12 cellular contexts compared by ENCODE assay signal in genomic region chr16:75246504-75247205, GRCh38. TPM values are rescaled to one million over a fixed set of nuclear protein-coding genes. Genes with fewer than 3 reads are reported as not detected.
A peak's percentile ranks its signal among the peaks of the same experiment; 100 is the strongest.
DNase-seq lines count a peak whose midpoint lies in the region; ATAC-seq and TF ChIP-seq lines count a peak whose summit lies in the region.
"Had no signal": no experiment of that assay in that cellular context is flagged by ENCODE, and none has a peak within 500 bp of the region (broad histone marks: within the 10 kb centered on the region; RNA-seq: fewer than 3 reads in every experiment).

No MANE protein-coding gene starts in this region.

- POLR2A ChIA-PET in PC-9 (lab: Charles Lee; ENCODE audit: unreplicated experiment), result interaction anchor here (1.8 kb wide), 1 partner anchor 59 kb away, joined by 8 read pairs; no protein-coding TSS in a partner anchor

- H3K9ac ChIP-seq in mucosa of stomach (ENCODE audit: low read length), result peak overlapping the region; percentile 97

- no peaks in the 10 kb centered on the region for H3K27me3 ChIP-seq in PC-9 (ENCODE audit: insufficient read depth, low read depth)
- H3K27me3 ChIP-seq in ectodermal cell (ENCODE audit: control insufficient read depth, insufficient read depth, low read length, poor library complexity, severe bottlenecking), result peaks cover 8% of the 10 kb centered on the region
- no peaks in the 10 kb centered on the region for H3K27me3 ChIP-seq in mucosa of stomach (ENCODE audit: control insufficient read depth, insufficient read depth, low read length)
- no peaks in the 10 kb centered on the region for H3K27me3 ChIP-seq in thoracic aorta (replicated peaks; ENCODE audit: insufficient read depth)

- ATAC-seq in thoracic aorta (ENCODE audit: insufficient number of reproducible peaks, low FRiP score, low read depth), result no peak
- no peak for ATAC-seq in GM19351 (IDR thresholded peaks at IDR 0.05; ENCODE audit: unreplicated experiment)
- ATAC-seq in GM18519 (IDR thresholded peaks at IDR 0.05; ENCODE audit: low FRiP score, unreplicated experiment), result no peak
- no peak for ATAC-seq in omental fat pad (ENCODE audit: low FRiP score)

- H3K9me2 ChIP-seq in PC-9 (ENCODE audit: insufficient read depth), result no peaks in the 10 kb centered on the region

- no peak overlapping the region for H3K4me3 ChIP-seq in PC-9
- no peak overlapping the region for H3K4me3 ChIP-seq in ectodermal cell (ENCODE audit: insufficient read depth, low read depth, low read length)
- no peak overlapping the region for H3K4me3 ChIP-seq in mucosa of stomach (ENCODE audit: low read length)
- peak overlapping the region; percentile 92 for H3K4me3 ChIP-seq in thoracic aorta

- no peak overlapping the region for H2AFZ ChIP-seq in PC-9

- H3K9me3 ChIP-seq in PC-9 (ENCODE audit: insufficient read depth, low read depth) (no peaks in the 10 kb centered on the region), ectodermal cell (ENCODE audit: control insufficient read depth, low read length) (no peaks in the 10 kb centered on the region), mucosa of stomach (ENCODE audit: control insufficient read depth, low read length) (no peaks in the 10 kb centered on the region), thoracic aorta (no peaks in the 10 kb centered on the region)

- H3K36me3 ChIP-seq in PC-9 (ENCODE audit: low read depth), result no peaks in the 10 kb centered on the region; the same call in 1 of the 2 replicates
- peaks cover 10% of the 10 kb centered on the region for H3K36me3 ChIP-seq in ectodermal cell (ENCODE audit: control insufficient read depth, insufficient read depth, low read length)
- H3K36me3 ChIP-seq in mucosa of stomach (ENCODE audit: control insufficient read depth, insufficient read depth, low read length), result peaks cover 17% of the 10 kb centered on the region
- peaks cover 5% of the 10 kb centered on the region for H3K36me3 ChIP-seq in thoracic aorta

- DNase-seq in PC-9, result no peak
- no peak for DNase-seq in thoracic aorta (ENCODE audit: low spot score)
- DNase-seq in omental fat pad (ENCODE audit: low spot score), result no peak
- DNase-seq in stimulated activated CD4-positive, alpha-beta T cell treated with anti-CD3 and anti-CD28 coated beads, Interleukin-1b, Interleukin-23, amount 100 ng/mL, for 48 hours, result no peak
- DNase-seq: activated CD4-positive, alpha-beta T cell treated with anti-CD3 and anti-CD28 coated beads, Interleukin-2, amount 10 ng/mL, durations not matched to agents 7 days and 5 days; DMS79 treated with DMSO at 0.1 percent for 48 hours; NCI-H1694 treated with DMSO at 0.1 percent for 48 hours; SHP77 had no signal

- no peak for TF ChIP-seq CTCF in PC-9 (conservative IDR thresholded peaks at IDR 0.05)
- no peak for TF ChIP-seq CTCF in thoracic aorta (IDR thresholded peaks at IDR 0.05)
- no peak for TF ChIP-seq CTCF in omental fat pad (IDR thresholded peaks at IDR 0.05)

- CTCF ChIA-PET in PC-9 (lab: Charles Lee), result no interaction called here

- intact Hi-C loops in PC-9 (cut with micrococcal nuclease; ENCODE audit: unreplicated experiment), result no loop called here

- peak overlapping the region; percentile 83 for H3K27ac ChIP-seq in PC-9
- H3K27ac ChIP-seq in ectodermal cell (ENCODE audit: insufficient read depth, low read depth, low read length, poor library complexity, severe bottlenecking), result peak overlapping the region; percentile 19
- H3K27ac ChIP-seq in thoracic aorta, result peak overlapping the region; percentile 96 to 99

- 92 to 93% methylated on average over 12 of the region's 12 CpGs for WGBS in ectodermal cell, 2 experiments

- peaks cover 27% of the 10 kb centered on the region for H3F3A ChIP-seq in PC-9 (ENCODE audit: insufficient read depth, low read depth)

- peaks cover 83% of the 10 kb centered on the region for H3K79me2 ChIP-seq in PC-9 (ENCODE audit: low read depth)

- H3K4me1 ChIP-seq in PC-9 (replicated peaks; ENCODE audit: insufficient read depth) (peaks cover 65% of the 10 kb centered on the region), ectodermal cell (ENCODE audit: control insufficient read depth, insufficient read depth, low read length) (peaks cover 45% of the 10 kb centered on the region), mucosa of stomach (ENCODE audit: control insufficient read depth, insufficient read depth, low read length) (peaks cover 73% of the 10 kb centered on the region), thoracic aorta (ENCODE audit: control insufficient read depth in 1 of 2, low read depth in 2 of 2) (peaks cover 65 to 85% of the 10 kb centered on the region in 2 donors)

- H3K4me2 ChIP-seq in PC-9, result peak overlapping the region; percentile 76

- peaks cover 23% of the 10 kb centered on the region for H4K20me1 ChIP-seq in PC-9 (ENCODE audit: insufficient read depth)

- BruUV-seq in PC-9 (replicated peaks; lab: Mats Ljungman, UMichigan), result no TSS peak

RNA-seq across cellular contexts. Expression of gene BCAR1, which starts 4.8 kb away (rescaled TPM):
- total RNA-seq in PC-9 (2021) (53.9 and 62.5 TPM in 2 replicates), thoracic aorta (100 to 1,000 TPM; 116 to 166 TPM), omental fat pad (10 to 100 TPM; 30.1 to 98.0 (median 38.0) TPM)
- 49.9 TPM for polyA plus RNA-seq in ectodermal cell (2013, experiment 1 of 4)
- 46.7 TPM for polyA plus RNA-seq in ectodermal cell (2013, experiment 2 of 4)
- 33.0 TPM for polyA plus RNA-seq in ectodermal cell (2013, experiment 3 of 4)
- polyA plus RNA-seq in ectodermal cell (2013, experiment 4 of 4), result 37.2 TPM

RNA-seq across cellular contexts. Expression of gene CTRB1, which starts 27.9 kb away (rescaled TPM):
- total RNA-seq in PC-9 (2021) (not detected in 2 replicates), thoracic aorta (1 to 10 TPM; 4.9 to 9.3 TPM), omental fat pad (under 1 TPM in 1 of 4 donors, not detected in 3; 0.69 TPM)
- polyA plus RNA-seq in ectodermal cell (2013, experiment 1 of 4), result not detected
- not detected for polyA plus RNA-seq in ectodermal cell (2013, experiment 2 of 4)
- not detected for polyA plus RNA-seq in ectodermal cell (2013, experiment 3 of 4)
- not detected for polyA plus RNA-seq in ectodermal cell (2013, experiment 4 of 4)
- total RNA-seq: activated CD4-positive, alpha-beta T cell treated with anti-CD3 and anti-CD28 coated beads, Interleukin-2, amount 10 ng/mL, durations not matched to agents 7 days and 5 days had no signal

RNA-seq across cellular contexts. Expression of gene CTRB2, which starts 39.7 kb away (rescaled TPM):
- not detected in 2 replicates for total RNA-seq in PC-9 (2021)
- not detected for polyA plus RNA-seq in ectodermal cell (2013, experiment 1 of 4)
- not detected for polyA plus RNA-seq in ectodermal cell (2013, experiment 2 of 4)
- polyA plus RNA-seq in ectodermal cell (2013, experiment 3 of 4), result not detected
- polyA plus RNA-seq in ectodermal cell (2013, experiment 4 of 4), result not detected
- 10 to 100 TPM; 12.5 TPM for total RNA-seq in thoracic aorta
- total RNA-seq in omental fat pad, result not detected
- total RNA-seq: activated CD4-positive, alpha-beta T cell treated with anti-CD3 and anti-CD28 coated beads, Interleukin-2, amount 10 ng/mL, durations not matched to agents 7 days and 5 days had no signal

Comparison
In these comparisons a context has a peak if more than half of its experiments do, and no peak if none do; other contexts are left out.
1. H3K27ac ChIP-seq: peak in every context shown above with its lines; median percentile 98 in thoracic aorta; 83 in PC-9; 19 in ectodermal cell.
2. RNA of gene CTRB2, which starts 39.7 kb away (total RNA-seq): 12.5 TPM in thoracic aorta; not detected in omental fat pad and not detected in PC-9; every median in the first group is over 4 times any median in the second.